8 cellular contexts compared by ENCODE assay signal in the genomic region with DNA sequence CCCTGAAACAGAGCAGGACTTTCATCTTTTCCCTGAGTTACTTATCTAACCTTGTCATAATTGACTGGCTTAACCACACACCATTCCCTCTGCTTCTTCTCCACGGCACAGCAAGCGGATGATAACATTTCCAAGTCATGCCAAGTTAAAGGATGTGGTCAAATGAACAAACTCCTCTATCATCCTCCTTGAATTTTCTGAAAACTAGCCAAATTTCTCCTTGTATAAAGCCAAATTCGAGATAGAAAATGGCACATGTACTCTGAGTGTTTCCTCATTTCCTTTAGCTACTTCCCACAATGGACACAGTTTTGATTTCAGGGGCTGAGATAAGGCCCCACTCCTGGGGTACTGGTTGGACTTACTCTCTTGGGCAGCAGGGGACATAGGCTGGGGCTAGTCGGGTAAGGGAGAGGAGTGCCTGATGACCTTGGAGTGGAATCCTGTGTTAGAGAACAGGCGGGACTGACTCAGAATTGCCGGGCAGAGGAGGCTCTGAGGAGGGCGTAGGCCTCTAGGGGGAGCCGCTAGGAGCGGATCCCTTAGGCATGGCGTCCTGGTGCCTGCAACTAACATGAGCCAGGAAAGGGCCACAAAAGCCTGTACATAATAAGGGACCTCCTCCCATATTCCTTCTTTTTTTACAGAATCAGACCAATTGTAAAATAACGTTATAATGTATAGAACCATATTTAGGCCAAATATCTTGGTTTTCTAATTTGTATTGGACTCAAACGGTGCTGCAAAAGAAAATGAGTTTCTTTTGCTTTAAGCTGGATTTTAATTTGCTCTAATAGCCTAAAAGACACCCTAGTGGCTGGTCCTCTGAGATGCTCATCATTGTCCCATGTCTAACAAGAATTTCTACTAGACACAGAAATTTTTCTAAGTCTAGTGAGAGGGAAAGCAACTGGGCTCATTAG. TPM values are rescaled to one million over a fixed set of nuclear protein-coding genes. Genes with fewer than 3 reads are reported as not detected.
DNase-seq lines count a peak whose midpoint lies in the region; ATAC-seq, FAIRE-seq and TF ChIP-seq lines count a peak whose summit lies in the region.

No MANE protein-coding gene starts in this region.

- no peak overlapping the region for H3K4me3 ChIP-seq in mammary epithelial cell (replicated peaks in 1 of 3; ENCODE audit: insufficient read depth in 1 of 3, low read depth in 2 of 3, low read length in 3 of 3)

- H3K9me3 ChIP-seq in mammary epithelial cell (replicated peaks; ENCODE audit: insufficient read depth, low read length), result peaks cover 2% of the 10 kb centered on the region

- H3K27me3 ChIP-seq in mammary epithelial cell (ENCODE audit: insufficient read depth, low read length), result no peaks in the 10 kb centered on the region

- H3K27ac ChIP-seq in mammary epithelial cell (ENCODE audit: insufficient read depth, low read depth, low read length), result no peak overlapping the region

- WGBS in mammary epithelial cell (ENCODE audit: low coverage, missing lambda C conversion rate), result 37% methylated on average over 11 of the region's 12 CpGs

- in situ Hi-C loops in mammary epithelial cell (cut with MboI; ENCODE audit: low sequenced_read_pairs in 2 of 2), result no loop called here

- no TSS peak for BruUV-seq in mammary epithelial cell (replicated peaks; lab: Mats Ljungman, UMichigan)

- no peak overlapping the region for H3K9ac ChIP-seq in mammary epithelial cell (ENCODE audit: insufficient read depth, low read length)

- H3K27ac Mint-ChIP-seq in activated naive CD4-positive, alpha-beta T cell treated with anti-CD3 and anti-CD28 coated beads, Interleukin-2, amount 50 U/mL, for 72 hours, result no peak overlapping the region

- no peak overlapping the region for H3K4me2 ChIP-seq in mammary epithelial cell (ENCODE audit: insufficient read depth, low read depth, low read length)

- TF ChIP-seq CTCF in D721Med (IDR thresholded peaks at IDR 0.05; ENCODE audit: insufficient read depth, missing control alignments), result peak; percentile 57
- peak; percentile 28 to 50 for TF ChIP-seq CTCF in mammary epithelial cell (conservative IDR thresholded peaks at IDR 0.05 in 1 of 2, IDR thresholded peaks at IDR 0.05 in 1 of 2; ENCODE audit: extremely low read depth in 1 of 2, insufficient read depth in 1 of 2, low read depth in 1 of 2, low read length in 2 of 2)

- dilution Hi-C loops in mammary epithelial cell (cut with HindIII; ENCODE audit: low sequenced_read_pairs), result no loop called here

- CTCF ChIA-PET in mammary epithelial cell (lab: Charles Lee; ENCODE audit: low non-redundant PET), result no interaction called here

- peaks cover 10 to 13% of the 10 kb centered on the region in 2 donors for H3K36me3 Mint-ChIP-seq in activated naive CD4-positive, alpha-beta T cell treated with anti-CD3 and anti-CD28 coated beads, Interleukin-2, amount 50 U/mL, for 72 hours

- no peaks in the 10 kb centered on the region for H4K20me1 ChIP-seq in mammary epithelial cell (ENCODE audit: insufficient read depth, low read length)

- H3K4me1 ChIP-seq in mammary epithelial cell (ENCODE audit: insufficient read depth, low read length), result no peaks in the 10 kb centered on the region

- H3K79me2 ChIP-seq in mammary epithelial cell (ENCODE audit: insufficient read depth, low read length), result no peaks in the 10 kb centered on the region

- H3K9me3 Mint-ChIP-seq in activated naive CD4-positive, alpha-beta T cell treated with anti-CD3 and anti-CD28 coated beads, Interleukin-2, amount 50 U/mL, for 72 hours, result peaks cover 3 to 6% of the 10 kb centered on the region in 2 donors

- H2AFZ ChIP-seq in mammary epithelial cell (ENCODE audit: low read depth, low read length), result no peak overlapping the region

- no peak for ATAC-seq in activated naive CD4-positive, alpha-beta T cell treated with anti-CD3 and anti-CD28 coated beads, Interleukin-2, amount 50 U/mL, for 72 hours
- ATAC-seq in HG02973 (IDR thresholded peaks at IDR 0.05; ENCODE audit: unreplicated experiment), result no peak

- no peak for FAIRE-seq in D721Med (lab: Jason Lieb, UNC)

- DNase-seq in D721Med (ENCODE audit: insufficient read length, low spot score) (peak; percentile 37), HuH-7.5 (ENCODE audit: low spot score) (peak; percentile 66), mammary epithelial cell (peak; percentile 14), medulla oblongata (ENCODE audit: extremely low spot score) (peak; percentile 60), T-helper 1 cell (no peak), NCI-H510A treated with DMSO at 0.1 percent for 48 hours (lab: John Stamatoyannopoulos, UW) (no peak)
- DNase-seq in activated naive CD4-positive, alpha-beta T cell treated with anti-CD3 and anti-CD28 coated beads, Interleukin-2, amount 50 U/mL, for 72 hours (ENCODE audit: low spot score in 2 of 2), result no peak

- intact Hi-C loops in mammary epithelial cell (cut with micrococcal nuclease), result no loop called here

- H3K36me3 ChIP-seq in mammary epithelial cell (ENCODE audit: insufficient read depth, low read length), result no peaks in the 10 kb centered on the region

RNA-seq across cellular contexts. Expression of gene TMTC4, which starts 20.4 kb away (rescaled TPM):
- total RNA-seq in mammary epithelial cell, result 1 to 10 TPM; 4.2 to 7.5 TPM
- polyA plus RNA-seq in mammary epithelial cell, result 5.8 TPM
- 14.1 TPM for polyA minus RNA-seq in mammary epithelial cell
- total RNA-seq in activated naive CD4-positive, alpha-beta T cell treated with anti-CD3 and anti-CD28 coated beads, Interleukin-2, amount 50 U/mL, for 72 hours, result 10 to 100 TPM; 12.5 to 21.3 TPM

Comparison
In these comparisons a context has a peak if more than half of its experiments do, and no peak if none do; other contexts are left out.
1. DNase-seq: peak in D721Med (single experiment), HuH-7.5 (single experiment), mammary epithelial cell (single experiment) and medulla oblongata (single experiment); none in activated naive CD4-positive, alpha-beta T cell treated with anti-CD3 and anti-CD28 coated beads, Interleukin-2, amount 50 U/mL, for 72 hours (0 of 2), T-helper 1 cell (0 of 5) and NCI-H510A treated with DMSO at 0.1 percent for 48 hours (single experiment).